17 cellular contexts compared by ENCODE assay signal in genomic region chr14:77625360-77625759, GRCh38. TPM values are rescaled to one million over a fixed set of nuclear protein-coding genes. Genes with fewer than 3 reads are reported as not detected.
DNase-seq lines count a peak whose midpoint lies in the region; ATAC-seq and TF ChIP-seq lines count a peak whose summit lies in the region.
"Had no signal": no experiment of that assay in that cellular context is flagged by ENCODE, and none has a peak within 500 bp of the region (broad histone marks: within the 10 kb centered on the region; RNA-seq: fewer than 3 reads in every experiment).

No MANE protein-coding gene starts in this region.

- 72% methylated on average over 3 of the region's 3 CpGs for WGBS in tibial nerve, 2 donors

- H3K9ac ChIP-seq in Loucy (ENCODE audit: low read depth, low read length, poor library complexity, severe bottlenecking) = no peak overlapping the region
- H3K9ac ChIP-seq in parathyroid adenoma = no peak overlapping the region
- H3K9ac ChIP-seq: BLaER1 treated with 17β-estradiol and CSF1 and Interleukin-3, amounts not matched to agents 10 nM and 100 nM had no signal

- no peaks in the 10 kb centered on the region for H3K36me3 ChIP-seq in Loucy (ENCODE audit: insufficient read depth, low read length)
- no peaks in the 10 kb centered on the region for H3K36me3 ChIP-seq in parathyroid adenoma (ENCODE audit: control insufficient read depth, insufficient read depth, low read length)
- no peaks in the 10 kb centered on the region for H3K36me3 ChIP-seq in tibial nerve
- H3K36me3 ChIP-seq: BLaER1 treated with 17β-estradiol and CSF1 and Interleukin-3, amounts not matched to agents 10 nM and 100 nM had no signal

- no peaks in the 10 kb centered on the region for H3K36me3 Mint-ChIP-seq in activated naive CD8-positive, alpha-beta T cell treated with anti-CD3 and anti-CD28 coated beads, Interleukin-2, amount 10 ng/mL, durations not matched to agents 7 days and 5 days
- H3K36me3 Mint-ChIP-seq in activated naive CD8-positive, alpha-beta T cell treated with anti-CD3 and anti-CD28 coated beads, Interleukin-2, amount 50 U/mL, for 24 hours (ENCODE audit: low read depth) = no peaks in the 10 kb centered on the region
- H3K36me3 Mint-ChIP-seq in CD4-positive, alpha-beta T cell (ENCODE audit: low read depth) = no peaks in the 10 kb centered on the region

- TF ChIP-seq POLR2A in tibial nerve (IDR thresholded peaks at IDR 0.05) = no peak

- H3K4me3 Mint-ChIP-seq in activated naive CD8-positive, alpha-beta T cell treated with anti-CD3 and anti-CD28 coated beads, Interleukin-2, amount 10 ng/mL, durations not matched to agents 7 days and 5 days = no peak overlapping the region
- H3K4me3 Mint-ChIP-seq in activated naive CD8-positive, alpha-beta T cell treated with anti-CD3 and anti-CD28 coated beads, Interleukin-2, amount 50 U/mL, for 24 hours = no peak overlapping the region
- no peak overlapping the region for H3K4me3 Mint-ChIP-seq in CD4-positive, alpha-beta T cell
- H3K4me3 Mint-ChIP-seq: B cell had no signal

- H3F3A ChIP-seq in Loucy (ENCODE audit: low read depth) = no peaks in the 10 kb centered on the region

- H3K9me3 Mint-ChIP-seq in activated naive CD8-positive, alpha-beta T cell treated with anti-CD3 and anti-CD28 coated beads, Interleukin-2, amount 10 ng/mL, durations not matched to agents 7 days and 5 days = peaks cover 5% of the 10 kb centered on the region
- H3K9me3 Mint-ChIP-seq in activated naive CD8-positive, alpha-beta T cell treated with anti-CD3 and anti-CD28 coated beads, Interleukin-2, amount 50 U/mL, for 24 hours = peaks cover 6% of the 10 kb centered on the region
- no peaks in the 10 kb centered on the region for H3K9me3 Mint-ChIP-seq in CD4-positive, alpha-beta T cell

- POLR2A ChIA-PET in activated naive CD8-positive, alpha-beta T cell treated with anti-CD3 and anti-CD28 coated beads, Interleukin-2, amount 10 ng/mL, durations not matched to agents 7 days and 5 days (lab: Charles Lee) = no interaction called here
- POLR2A ChIA-PET in CD4-positive, alpha-beta T cell (lab: Charles Lee) = no interaction called here

- peak; percentile 47 for ATAC-seq in activated naive CD8-positive, alpha-beta T cell treated with anti-CD3 and anti-CD28 coated beads, Interleukin-2, amount 10 ng/mL, durations not matched to agents 7 days and 5 days (ENCODE audit: low read depth)
- no peak for ATAC-seq in activated naive CD8-positive, alpha-beta T cell treated with anti-CD3 and anti-CD28 coated beads, Interleukin-2, amount 50 U/mL, for 24 hours
- ATAC-seq in CD4-positive, alpha-beta T cell (ENCODE audit: poor library complexity) = peak; percentile 73
- no peak for ATAC-seq in activated CD4-positive, CD25-positive, alpha-beta regulatory T cell treated with anti-CD3 and anti-CD28 coated beads, Interleukin-2, amount 50 U/mL, for 24 hours
- ATAC-seq: HCT116 had no signal

- peaks cover 9% of the 10 kb centered on the region for H3K4me1 Mint-ChIP-seq in activated naive CD8-positive, alpha-beta T cell treated with anti-CD3 and anti-CD28 coated beads, Interleukin-2, amount 10 ng/mL, durations not matched to agents 7 days and 5 days
- H3K4me1 Mint-ChIP-seq in activated naive CD8-positive, alpha-beta T cell treated with anti-CD3 and anti-CD28 coated beads, Interleukin-2, amount 50 U/mL, for 24 hours = peaks cover 5% of the 10 kb centered on the region
- peaks cover 7% of the 10 kb centered on the region for H3K4me1 Mint-ChIP-seq in CD4-positive, alpha-beta T cell (ENCODE audit: low read depth)
- H3K4me1 Mint-ChIP-seq: B cell had no signal

- H2AFZ ChIP-seq in Loucy (ENCODE audit: low read length) = peak overlapping the region; percentile 81
- H2AFZ ChIP-seq in parathyroid adenoma = peak overlapping the region; percentile 80

- H3K79me2 ChIP-seq in Loucy (ENCODE audit: insufficient read depth, low read length) = no peaks in the 10 kb centered on the region
- no peaks in the 10 kb centered on the region for H3K79me2 ChIP-seq in parathyroid adenoma

- TF ChIP-seq EP300 in tibial nerve (IDR thresholded peaks at IDR 0.05) = no peak

- no peaks in the 10 kb centered on the region for H3K9me2 ChIP-seq in Loucy (replicated peaks; ENCODE audit: low read depth, low read length)

- no peak overlapping the region for H3K27ac ChIP-seq in CD4-positive, alpha-beta T cell (ENCODE audit: low read depth, low read length)
- no peak overlapping the region for H3K27ac ChIP-seq in parathyroid adenoma
- H3K27ac ChIP-seq in tibial nerve = no peak overlapping the region
- H3K27ac ChIP-seq: BLaER1 treated with 17β-estradiol and CSF1 and Interleukin-3, amounts not matched to agents 10 nM and 100 nM had no signal

- H3K4me1 ChIP-seq in Loucy (ENCODE audit: insufficient read depth, low read length, poor library complexity, severe bottlenecking) = no peaks in the 10 kb centered on the region
- H3K4me1 ChIP-seq in parathyroid adenoma = peaks cover 24% of the 10 kb centered on the region
- H3K4me1 ChIP-seq in tibial nerve = no peaks in the 10 kb centered on the region
- H3K4me1 ChIP-seq: Caco-2 had no signal

- H3K4me3 ChIP-seq in Loucy (ENCODE audit: low read length, poor library complexity, severe bottlenecking) = no peak overlapping the region
- H3K4me3 ChIP-seq in parathyroid adenoma (ENCODE audit: low read depth, low read length) = no peak overlapping the region
- no peak overlapping the region for H3K4me3 ChIP-seq in tibial nerve
- H3K4me3 ChIP-seq: BLaER1 treated with 17β-estradiol and CSF1 and Interleukin-3, amounts not matched to agents 10 nM and 100 nM had no signal

- DNase-seq in activated naive CD8-positive, alpha-beta T cell treated with anti-CD3 and anti-CD28 coated beads, Interleukin-2, amount 10 ng/mL, durations not matched to agents 7 days and 5 days = no peak
- no peak for DNase-seq in activated naive CD8-positive, alpha-beta T cell treated with anti-CD3 and anti-CD28 coated beads, Interleukin-2, amount 50 U/mL, for 24 hours
- no peak for DNase-seq in CD4-positive, alpha-beta T cell
- no peak for DNase-seq in tibial nerve (ENCODE audit: low spot score in 2 of 2)
- DNase-seq: 8988T, Caco-2, DMS153, DMS79, GDM1, GOT3, H7 had no signal

- H3K27me3 Mint-ChIP-seq in activated naive CD8-positive, alpha-beta T cell treated with anti-CD3 and anti-CD28 coated beads, Interleukin-2, amount 10 ng/mL, durations not matched to agents 7 days and 5 days = peaks cover 4% of the 10 kb centered on the region
- no peaks in the 10 kb centered on the region for H3K27me3 Mint-ChIP-seq in activated naive CD8-positive, alpha-beta T cell treated with anti-CD3 and anti-CD28 coated beads, Interleukin-2, amount 50 U/mL, for 24 hours
- no peaks in the 10 kb centered on the region for H3K27me3 Mint-ChIP-seq in CD4-positive, alpha-beta T cell

- CTCF ChIA-PET in CD4-positive, alpha-beta T cell (lab: Charles Lee) = no interaction called here

- H4K20me1 ChIP-seq in Loucy (ENCODE audit: insufficient read depth, low read length, poor library complexity, severe bottlenecking) = no peaks in the 10 kb centered on the region
- H4K20me1 ChIP-seq: BLaER1 treated with 17β-estradiol and CSF1 and Interleukin-3, amounts not matched to agents 10 nM and 100 nM had no signal

- intact Hi-C loops in CD4-positive, alpha-beta T cell (cut with DNase I, micrococcal nuclease) = no loop called here

- TF ChIP-seq CTCF in CD4-positive, alpha-beta T cell (IDR thresholded peaks at IDR 0.05) = no peak
- TF ChIP-seq CTCF in Loucy (conservative IDR thresholded peaks at IDR 0.05; ENCODE audit: low read length) (no peak), parathyroid adenoma (IDR thresholded peaks at IDR 0.05) (no peak), tibial nerve (IDR thresholded peaks at IDR 0.05) (no peak)

- H3K4me2 ChIP-seq in Loucy (ENCODE audit: low read depth, low read length, poor library complexity, severe bottlenecking) (no peak overlapping the region), parathyroid adenoma (ENCODE audit: low read length) (no peak overlapping the region)

- no peaks in the 10 kb centered on the region for H3K27me3 ChIP-seq in CD4-positive, alpha-beta T cell (ENCODE audit: control insufficient read depth, insufficient read depth, low read length)
- H3K27me3 ChIP-seq in Loucy (ENCODE audit: insufficient read depth, low read length, poor library complexity, severe bottlenecking) (no peaks in the 10 kb centered on the region), parathyroid adenoma (ENCODE audit: control insufficient read depth, insufficient read depth, low read length) (no peaks in the 10 kb centered on the region), tibial nerve (no peaks in the 10 kb centered on the region)
- H3K27me3 ChIP-seq: BLaER1 treated with 17β-estradiol and CSF1 and Interleukin-3, amounts not matched to agents 10 nM and 100 nM had no signal

- no peak overlapping the region for H3K27ac Mint-ChIP-seq in activated naive CD8-positive, alpha-beta T cell treated with anti-CD3 and anti-CD28 coated beads, Interleukin-2, amount 10 ng/mL, durations not matched to agents 7 days and 5 days
- H3K27ac Mint-ChIP-seq in activated naive CD8-positive, alpha-beta T cell treated with anti-CD3 and anti-CD28 coated beads, Interleukin-2, amount 50 U/mL, for 24 hours = no peak overlapping the region
- H3K27ac Mint-ChIP-seq in CD4-positive, alpha-beta T cell = peak overlapping the region; percentile 10
- H3K27ac Mint-ChIP-seq: B cell had no signal

- H3K9me3 ChIP-seq in CD4-positive, alpha-beta T cell (ENCODE audit: control insufficient read depth, low read length) = no peaks in the 10 kb centered on the region
- H3K9me3 ChIP-seq in Loucy (ENCODE audit: insufficient read depth, low read depth, low read length) (no peaks in the 10 kb centered on the region), parathyroid adenoma (ENCODE audit: control insufficient read depth, low read length) (no peaks in the 10 kb centered on the region), tibial nerve (no peaks in the 10 kb centered on the region)
- H3K9me3 ChIP-seq: Caco-2 had no signal

RNA-seq across cellular contexts. Expression of gene SPTLC2, which starts 8.9 kb away (rescaled TPM):
- total RNA-seq in activated naive CD8-positive, alpha-beta T cell treated with anti-CD3 and anti-CD28 coated beads, Interleukin-2, amount 10 ng/mL, durations not matched to agents 7 days and 5 days = 10 to 100 TPM; 57.1 to 60.6 TPM
- total RNA-seq in CD4-positive, alpha-beta T cell = 10 to 100 TPM; 13.0 to 14.5 TPM
- 10 to 100 TPM; 25.5 to 45.2 (median 29.7) TPM for total RNA-seq in tibial nerve

Comparison
In these comparisons a context has a peak if more than half of its experiments do, and no peak if none do; other contexts are left out.
1. ATAC-seq: peak in activated naive CD8-positive, alpha-beta T cell treated with anti-CD3 and anti-CD28 coated beads, Interleukin-2, amount 10 ng/mL, durations not matched to agents 7 days and 5 days (single experiment) and CD4-positive, alpha-beta T cell (single experiment); none in activated naive CD8-positive, alpha-beta T cell treated with anti-CD3 and anti-CD28 coated beads, Interleukin-2, amount 50 U/mL, for 24 hours (single experiment) and activated CD4-positive, CD25-positive, alpha-beta regulatory T cell treated with anti-CD3 and anti-CD28 coated beads, Interleukin-2, amount 50 U/mL, for 24 hours (0 of 2).